29 cellular contexts compared by ENCODE assay signal in the genomic region with DNA sequence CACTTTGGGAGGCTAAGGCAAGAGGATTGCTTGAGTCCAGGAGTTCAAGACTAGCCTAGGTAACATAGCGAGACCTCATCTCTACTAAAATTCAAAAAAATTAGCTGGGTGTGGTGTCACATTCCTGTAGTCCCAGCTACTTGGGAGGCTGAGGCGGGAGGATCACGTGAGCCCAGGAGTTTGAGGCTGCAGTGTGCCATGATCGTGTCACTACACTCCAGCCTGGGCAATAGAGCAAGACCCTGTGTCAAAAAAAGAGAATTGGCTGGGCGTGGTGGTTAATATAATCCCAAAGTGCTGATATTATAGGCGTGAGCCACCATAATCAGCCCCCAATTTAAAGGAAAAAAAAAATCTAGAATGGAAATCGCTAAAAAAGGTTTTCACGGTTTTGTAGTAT. TPM values are rescaled to one million over a fixed set of nuclear protein-coding genes. Genes with fewer than 3 reads are reported as not detected.
"Had no signal": no experiment of that assay in that cellular context is flagged by ENCODE, and none has a peak within 500 bp of the region (broad histone marks: within the 10 kb centered on the region; RNA-seq: fewer than 3 reads in every experiment).

No MANE protein-coding gene starts in this region.

- ATAC-seq: natural killer cell; sciatic nerve; stimulated activated naive B cell treated with anti-CD40 and anti-IgM and Interleukin-4, amounts not matched to agents 10 μg/mL and 1 μg/mL and 100 μg/mL, for 72 hours; stimulated activated naive CD8-positive, alpha-beta T cell treated with anti-CD3 and anti-CD28 coated beads, Interleukin-15, Interleukin-2, amounts not matched to agents 100 U/mL and 50 U/mL, for 24 hours had no signal

- H3K9ac ChIP-seq: neural progenitor cell, parathyroid adenoma had no signal

- DNase-seq: islet precursor cell; left ventricle myocardium inferior; mesendoderm; naive B cell; natural killer cell; nephron progenitor cell; occipital lobe; stimulated activated CD4-positive, alpha-beta T cell treated with anti-CD3 and anti-CD28 coated beads, Interleukin-12 subunit alpha, Interleukin-12 subunit beta, amount 100 ng/mL, for 4 hours; stimulated activated CD4-positive, alpha-beta T cell treated with anti-CD3 and anti-CD28 coated beads, Interleukin-15, amount 100 ng/mL, for 24 hours; stimulated activated CD4-positive, alpha-beta T cell treated with anti-CD3 and anti-CD28 coated beads, Interleukin-2, amount 100 ng/mL, for 24 hours; stimulated activated CD4-positive, alpha-beta T cell treated with anti-CD3 and anti-CD28 coated beads, Interleukin-4, amount 100 ng/mL, for 1 hour; stimulated activated naive B cell treated with anti-CD40 and anti-IgM and Interleukin-4, amounts not matched to agents 10 μg/mL and 1 μg/mL and 100 μg/mL, for 72 hours; stimulated activated naive CD8-positive, alpha-beta T cell treated with anti-CD3 and anti-CD28 coated beads, Interleukin-15, Interleukin-2, amounts not matched to agents 100 U/mL and 50 U/mL, for 24 hours; stomach; testis; thyroid gland; transverse colon; uterus had no signal

- H3K36me3 ChIP-seq: left ventricle myocardium inferior, neural progenitor cell, neutrophil, right atrium auricular region, thyroid gland, transverse colon, uterus had no signal

- H3K27me3 Mint-ChIP-seq: naive B cell; stimulated activated naive B cell treated with anti-CD40 and anti-IgM and Interleukin-4, amounts not matched to agents 10 μg/mL and 1 μg/mL and 100 μg/mL, for 72 hours had no signal

- H3K9me3 ChIP-seq: left ventricle myocardium inferior, neutrophil, right atrium auricular region, stomach, testis, thyroid gland, transverse colon, uterus had no signal

- H3K27ac ChIP-seq: hepatocyte, left ventricle myocardium inferior, neural progenitor cell, neutrophil, parathyroid adenoma, right atrium auricular region, skin epidermis, stomach, testis, transverse colon, uterus had no signal

- H3K27ac Mint-ChIP-seq: mesothelial cell of epicardium; nephron progenitor cell; neural progenitor cell; stimulated activated naive B cell treated with anti-CD40 and anti-IgM and Interleukin-4, amounts not matched to agents 10 μg/mL and 1 μg/mL and 100 μg/mL, for 72 hours had no signal

- H3K4me1 ChIP-seq: neural progenitor cell had no signal

- H3K4me2 ChIP-seq: hepatocyte, neural progenitor cell had no signal

- H3K4me3 Mint-ChIP-seq: mesothelial cell of epicardium; naive B cell; natural killer cell; nephron progenitor cell; neural progenitor cell; stimulated activated naive B cell treated with anti-CD40 and anti-IgM and Interleukin-4, amounts not matched to agents 10 μg/mL and 1 μg/mL and 100 μg/mL, for 72 hours had no signal

- H3K36me3 Mint-ChIP-seq: naive B cell, natural killer cell, neural progenitor cell had no signal

- H2AFZ ChIP-seq: hepatocyte, neural progenitor cell, parathyroid adenoma had no signal

- H3K27me3 ChIP-seq: hepatocyte, neural progenitor cell, neutrophil, right atrium auricular region, stomach, testis, thyroid gland, transverse colon, uterus had no signal

- H3K9me3 Mint-ChIP-seq: mesothelial cell of epicardium; naive B cell; natural killer cell; nephron progenitor cell; neural progenitor cell; stimulated activated naive B cell treated with anti-CD40 and anti-IgM and Interleukin-4, amounts not matched to agents 10 μg/mL and 1 μg/mL and 100 μg/mL, for 72 hours had no signal

- H3K4me3 ChIP-seq: hepatocyte, left ventricle myocardium inferior, lung, neural progenitor cell, right atrium auricular region, skin epidermis, stomach, testis, thyroid gland, transverse colon, uterus had no signal

RNA-seq across cellular contexts. Expression of a gene that starts 17.0 kb away (rescaled TPM):
- total RNA-seq: mononuclear cell, natural killer cell, occipital lobe, posterior vena cava, transverse colon had no signal
